ENCODE assay signal across 8 cellular contexts in the genomic region with DNA sequence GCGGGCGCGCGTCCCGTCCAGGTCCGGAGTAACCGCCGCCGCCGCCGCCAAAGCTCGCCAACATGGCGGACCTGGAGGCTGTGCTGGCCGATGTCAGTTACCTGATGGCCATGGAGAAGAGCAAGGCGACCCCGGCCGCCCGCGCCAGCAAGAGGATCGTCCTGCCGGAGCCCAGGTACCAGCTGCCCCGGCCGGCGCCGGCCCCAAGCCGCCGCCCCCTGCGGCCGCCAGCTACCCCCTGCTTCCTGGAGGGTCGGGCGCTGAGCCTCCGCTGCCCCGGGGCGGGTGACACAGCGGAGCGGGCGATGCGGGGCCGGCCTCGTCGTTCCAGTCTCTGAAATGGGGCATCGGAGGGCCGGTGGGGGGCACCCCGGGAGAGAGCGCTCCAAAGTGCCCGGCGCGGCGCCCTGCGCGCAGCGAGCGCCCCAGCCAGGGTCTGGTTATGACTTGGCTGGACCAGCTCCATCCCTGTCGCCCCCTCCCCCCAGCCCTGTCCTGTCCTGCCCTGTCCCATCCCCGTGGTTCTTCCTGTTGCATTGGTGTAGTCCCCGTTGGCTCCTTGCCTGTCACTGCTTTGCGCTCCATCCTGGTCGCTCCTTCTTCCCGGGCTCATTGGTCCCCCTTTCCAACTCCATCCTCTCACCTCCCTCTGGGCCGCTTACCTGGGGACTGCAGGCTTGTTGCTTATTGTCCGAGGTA. TPM values are rescaled to one million over a fixed set of nuclear protein-coding genes. Genes with fewer than 3 reads are reported as not detected.
DNase-seq lines count a peak whose midpoint lies in the region; ATAC-seq and TF ChIP-seq lines count a peak whose summit lies in the region.

No MANE protein-coding gene starts in this region.

- H3K36me3 Mint-ChIP-seq in activated T-helper 17 cell treated with anti-CD3 and anti-CD28 coated beads, Interleukin-2, amount 50 U/mL, for 72 hours (ENCODE audit: low read depth), result peaks cover 6% of the 10 kb centered on the region

- intact Hi-C loops in left ventricle myocardium superior (cut with micrococcal nuclease), result no loop called here

- H3K4me3 ChIP-seq in retinal pigment epithelial cell (ENCODE audit: low read length), result peak overlapping the region; percentile 56

- H3K4me3 Mint-ChIP-seq in activated T-helper 17 cell treated with anti-CD3 and anti-CD28 coated beads, Interleukin-2, amount 50 U/mL, for 72 hours, result peak overlapping the region; percentile 81

- TF ChIP-seq CTCF in retinal pigment epithelial cell (conservative IDR thresholded peaks at IDR 0.05; ENCODE audit: low read depth, low read length), result no peak

- H3K27ac Mint-ChIP-seq in activated T-helper 17 cell treated with anti-CD3 and anti-CD28 coated beads, Interleukin-2, amount 50 U/mL, for 72 hours, result peak overlapping the region; percentile 48

- peak; percentile 29 for ATAC-seq in activated T-helper 17 cell treated with anti-CD3 and anti-CD28 coated beads, Interleukin-2, amount 50 U/mL, for 72 hours (replicated peaks)
- ATAC-seq in left ventricle myocardium superior, result peak; percentile 13

- peak; percentile 14 for DNase-seq in stimulated activated CD4-positive, alpha-beta T cell treated with anti-CD3 and anti-CD28 coated beads, Interleukin-12 subunit alpha, Interleukin-12 subunit beta, amount 100 ng/mL, for 4 hours
- DNase-seq in stimulated activated CD4-positive, alpha-beta T cell treated with anti-CD3 and anti-CD28 coated beads, Interleukin-4, amount 100 ng/mL, for 1 hour, result no peak
- peak; percentile 35 for DNase-seq in KBM-7
- DNase-seq in left ventricle myocardium superior, result peak; percentile 49
- DNase-seq in retinal pigment epithelial cell (ENCODE audit: low read depth), result no peak
- no peak for DNase-seq in NCI-H2029 (lab: John Stamatoyannopoulos, UW)
- no peak for DNase-seq in NCI-H1694 (lab: John Stamatoyannopoulos, UW)

- H3K27me3 Mint-ChIP-seq in activated T-helper 17 cell treated with anti-CD3 and anti-CD28 coated beads, Interleukin-2, amount 50 U/mL, for 72 hours, result peaks cover 38% of the 10 kb centered on the region

- in situ Hi-C loops in KBM-7 (cut with MboI; ENCODE audit: low pct_unique_long_range_greater_than_20kb, low sequenced_read_pairs), result no loop called here

- no peaks in the 10 kb centered on the region for H3K9me3 Mint-ChIP-seq in activated T-helper 17 cell treated with anti-CD3 and anti-CD28 coated beads, Interleukin-2, amount 50 U/mL, for 72 hours

- peaks cover 20% of the 10 kb centered on the region for H3K4me1 Mint-ChIP-seq in activated T-helper 17 cell treated with anti-CD3 and anti-CD28 coated beads, Interleukin-2, amount 50 U/mL, for 72 hours

RNA-seq across cellular contexts. Expression of gene GRK3, which starts 0.7 kb away (rescaled TPM):
- 10 to 100 TPM in 1 of 2 donors, 1 to 10 TPM in 1; 5.8 to 27.2 TPM for total RNA-seq in activated T-helper 17 cell treated with anti-CD3 and anti-CD28 coated beads, Interleukin-2, amount 50 U/mL, for 72 hours
- 4.3 TPM for total RNA-seq in left ventricle myocardium superior

Comparison
In these comparisons a context has a peak if more than half of its experiments do, and no peak if none do; other contexts are left out.
1. DNase-seq: peak in stimulated activated CD4-positive, alpha-beta T cell treated with anti-CD3 and anti-CD28 coated beads, Interleukin-12 subunit alpha, Interleukin-12 subunit beta, amount 100 ng/mL, for 4 hours (single experiment), KBM-7 (single experiment) and left ventricle myocardium superior (single experiment); none in stimulated activated CD4-positive, alpha-beta T cell treated with anti-CD3 and anti-CD28 coated beads, Interleukin-4, amount 100 ng/mL, for 1 hour (single experiment), retinal pigment epithelial cell (single experiment), NCI-H2029 (single experiment) and NCI-H1694 (single experiment).